Comparison of ENCODE assay signal across 9 cellular contexts in genomic region chr17:36183811-36184765, GRCh38. TPM values are rescaled to one million over a fixed set of nuclear protein-coding genes. Genes with fewer than 3 reads are reported as not detected.
DNase-seq lines count a peak whose midpoint lies in the region; ATAC-seq, FAIRE-seq and TF ChIP-seq lines count a peak whose summit lies in the region.
"Had no signal": no experiment of that assay in that cellular context is flagged by ENCODE, and none has a peak within 500 bp of the region (broad histone marks: within the 10 kb centered on the region; RNA-seq: fewer than 3 reads in every experiment).

No MANE protein-coding gene starts in this region.

- H3K9ac ChIP-seq in keratinocyte (ENCODE audit: control insufficient read depth, extremely low read depth, insufficient read depth, low read length), result peak overlapping the region; percentile 60

- H3K27ac ChIP-seq in ascending aorta, result peak overlapping the region in 1 of 2 donors; percentile 35
- no peak overlapping the region for H3K27ac ChIP-seq in keratinocyte (ENCODE audit: control insufficient read depth, insufficient read depth, low read length)
- peak overlapping the region in 16 of 21 experiments; percentile 13 to 90 (median 84) for H3K27ac ChIP-seq in skin epidermis

- TF ChIP-seq CTCF in ascending aorta (IDR thresholded peaks at IDR 0.05), result no peak
- TF ChIP-seq CTCF in keratinocyte (optimal IDR thresholded peaks at IDR 0.05 in 1 of 3, IDR thresholded peaks at IDR 0.05 in 1 of 3, conservative IDR thresholded peaks at IDR 0.05 in 1 of 3; ENCODE audit: extremely low read depth in 1 of 3, insufficient read depth in 2 of 3, low read length in 3 of 3), result no peak

- intact Hi-C loops in ascending aorta (cut with DNase I), result no loop called here

- H3K4me1 ChIP-seq in HAP-1 (no peaks in the 10 kb centered on the region; the same call in 1 of the 2 replicates), ascending aorta (peaks cover 0 to 3% of the 10 kb centered on the region in 2 donors), keratinocyte (ENCODE audit: control insufficient read depth, extremely low read depth, insufficient read depth, low read length) (peaks cover 13% of the 10 kb centered on the region)

- no peaks in the 10 kb centered on the region for H3K79me2 ChIP-seq in keratinocyte (ENCODE audit: control insufficient read depth, insufficient read depth, low read length)

- peak overlapping the region; percentile 83 for H3K4me2 ChIP-seq in keratinocyte (ENCODE audit: control insufficient read depth, extremely low read depth, insufficient read depth, low read depth, low read length)

- no peak for FAIRE-seq in keratinocyte (lab: Jason Lieb, UNC)

- in situ Hi-C loops in HAP-1 (cut with MboI; ENCODE audit: low sequenced_read_pairs), result loop anchor here (25.0 kb wide), 1 partner anchor 303 kb away; the partner anchor contains the start of gene ZNHIT3

- DNase-seq in HAP-1 (ENCODE audit: low spot score in 2 of 2), result no peak
- DNase-seq in ascending aorta (ENCODE audit: low spot score in 2 of 2), result no peak
- no peak for DNase-seq in keratinocyte (ENCODE audit: low read depth, low spot score)
- no peak for DNase-seq in DMS153 treated with DMSO at 0.1 percent for 48 hours (lab: John Stamatoyannopoulos, UW; ENCODE audit: unreplicated experiment)
- DNase-seq in NCI-H82 (lab: John Stamatoyannopoulos, UW), result no peak
- no peak for DNase-seq in NCI-H345 (lab: John Stamatoyannopoulos, UW)
- DNase-seq: hippocampal formation had no signal

- H3K9me3 ChIP-seq in HAP-1 (no peaks in the 10 kb centered on the region), ascending aorta (no peaks in the 10 kb centered on the region), keratinocyte (ENCODE audit: control insufficient read depth, low read depth, low read length) (peaks cover 2% of the 10 kb centered on the region)

- H3K9me1 ChIP-seq in keratinocyte (ENCODE audit: control insufficient read depth, extremely low read depth, insufficient read depth, low read length), result no peaks in the 10 kb centered on the region

- H3K4me3 ChIP-seq in HAP-1, result peak overlapping the region; percentile 45
- peak overlapping the region; percentile 46 to 59 for H3K4me3 ChIP-seq in ascending aorta
- H3K4me3 ChIP-seq in keratinocyte (ENCODE audit: control insufficient read depth in 2 of 3, extremely low read depth in 1 of 3, insufficient read depth in 2 of 3, low read depth in 1 of 3, low read length in 3 of 3), result peak overlapping the region; percentile 56 to 88 (median 69)
- H3K4me3 ChIP-seq in skin epidermis, result peak overlapping the region in 6 of 7 experiments; percentile 26 to 62 (median 54)

- H3K36me3 ChIP-seq in HAP-1 (replicated peaks) (no peaks in the 10 kb centered on the region), ascending aorta (no peaks in the 10 kb centered on the region), keratinocyte (ENCODE audit: control insufficient read depth in 2 of 2, extremely low read depth in 1 of 2, insufficient read depth in 2 of 2, low read length in 2 of 2) (no peaks in the 10 kb centered on the region)

- no peaks in the 10 kb centered on the region for H4K20me1 ChIP-seq in keratinocyte (ENCODE audit: control insufficient read depth, extremely low read depth, insufficient read depth, low read length)

- peak overlapping the region; percentile 90 for H2AFZ ChIP-seq in keratinocyte (ENCODE audit: control insufficient read depth, low read length)

- ATAC-seq in GM19351 (IDR thresholded peaks at IDR 0.05; ENCODE audit: unreplicated experiment), result no peak

- dilution Hi-C loops in keratinocyte (cut with MboI; ENCODE audit: extremely low pct_ligation_motif_present, low sequenced_read_pairs), result no loop called here

- H3K27me3 ChIP-seq in HAP-1 (ENCODE audit: low read depth), result no peaks in the 10 kb centered on the region
- H3K27me3 ChIP-seq in ascending aorta, result no peaks in the 10 kb centered on the region
- H3K27me3 ChIP-seq in keratinocyte (ENCODE audit: control insufficient read depth, extremely low read depth, insufficient read depth, low read length), result peaks cover 19% of the 10 kb centered on the region

RNA-seq across cellular contexts. Expression of gene TBC1D3B, which starts 7.7 kb away (rescaled TPM):
- total RNA-seq in ascending aorta, result not detected
- polyA plus RNA-seq in keratinocyte, result 0.71 to 2.0 TPM (median 0.71 TPM) in 3 replicates
- polyA plus RNA-seq in keratinocyte (2011; ENCODE audit: low read depth), result 3.1 TPM
- 0.42 TPM in 1 of 2 replicates, not detected in the other for polyA plus RNA-seq in keratinocyte (2011; cell fraction: cytosol; rRNA removed)
- polyA plus RNA-seq in keratinocyte (2011; cell fraction: nucleus; rRNA removed), result 6.3 and 7.0 TPM in 2 replicates
- 1.2 and 2.2 TPM in 2 replicates for polyA plus RNA-seq in keratinocyte (2012; ENCODE audit: low replicate concordance)
- 1.2 TPM in 1 of 3 replicates, not detected in the others for polyA minus RNA-seq in keratinocyte
- not detected for polyA minus RNA-seq in keratinocyte (2011; cell fraction: cytosol; rRNA and poly(A)+ RNA removed)
- polyA minus RNA-seq in keratinocyte (2011; cell fraction: nucleus; rRNA and poly(A)+ RNA removed), result 3.1 TPM in 1 of 2 replicates, not detected in the other

RNA-seq across cellular contexts. Expression of gene CCL3L1, which starts 12.5 kb away (rescaled TPM):
- total RNA-seq in ascending aorta, result not detected
- not detected in 3 replicates for polyA plus RNA-seq in keratinocyte
- not detected for polyA plus RNA-seq in keratinocyte (2011; ENCODE audit: low read depth)
- not detected in 2 replicates for polyA plus RNA-seq in keratinocyte (2011; cell fraction: cytosol; rRNA removed)
- not detected in 2 replicates for polyA plus RNA-seq in keratinocyte (2011; cell fraction: nucleus; rRNA removed)
- not detected in 2 replicates for polyA plus RNA-seq in keratinocyte (2012; ENCODE audit: low replicate concordance)
- not detected in 3 replicates for polyA minus RNA-seq in keratinocyte
- polyA minus RNA-seq in keratinocyte (2011; cell fraction: cytosol; rRNA and poly(A)+ RNA removed), result not detected
- polyA minus RNA-seq in keratinocyte (2011; cell fraction: nucleus; rRNA and poly(A)+ RNA removed), result not detected in 2 replicates

RNA-seq across cellular contexts. Expression of gene CCL4L2, which starts 26.8 kb away (rescaled TPM):
- not detected for total RNA-seq in ascending aorta
- 0.23 TPM in 1 of 3 replicates, not detected in the others for polyA plus RNA-seq in keratinocyte
- not detected for polyA plus RNA-seq in keratinocyte (2011; ENCODE audit: low read depth)
- polyA plus RNA-seq in keratinocyte (2011; cell fraction: cytosol; rRNA removed), result not detected in 2 replicates
- 0.32 TPM in 1 of 2 replicates, not detected in the other for polyA plus RNA-seq in keratinocyte (2011; cell fraction: nucleus; rRNA removed)
- not detected in 2 replicates for polyA plus RNA-seq in keratinocyte (2012; ENCODE audit: low replicate concordance)
- polyA minus RNA-seq in keratinocyte, result not detected in 3 replicates
- polyA minus RNA-seq in keratinocyte (2011; cell fraction: cytosol; rRNA and poly(A)+ RNA removed), result not detected
- polyA minus RNA-seq in keratinocyte (2011; cell fraction: nucleus; rRNA and poly(A)+ RNA removed), result not detected in 2 replicates
